19 cellular contexts compared by ENCODE assay signal in the genomic region with DNA sequence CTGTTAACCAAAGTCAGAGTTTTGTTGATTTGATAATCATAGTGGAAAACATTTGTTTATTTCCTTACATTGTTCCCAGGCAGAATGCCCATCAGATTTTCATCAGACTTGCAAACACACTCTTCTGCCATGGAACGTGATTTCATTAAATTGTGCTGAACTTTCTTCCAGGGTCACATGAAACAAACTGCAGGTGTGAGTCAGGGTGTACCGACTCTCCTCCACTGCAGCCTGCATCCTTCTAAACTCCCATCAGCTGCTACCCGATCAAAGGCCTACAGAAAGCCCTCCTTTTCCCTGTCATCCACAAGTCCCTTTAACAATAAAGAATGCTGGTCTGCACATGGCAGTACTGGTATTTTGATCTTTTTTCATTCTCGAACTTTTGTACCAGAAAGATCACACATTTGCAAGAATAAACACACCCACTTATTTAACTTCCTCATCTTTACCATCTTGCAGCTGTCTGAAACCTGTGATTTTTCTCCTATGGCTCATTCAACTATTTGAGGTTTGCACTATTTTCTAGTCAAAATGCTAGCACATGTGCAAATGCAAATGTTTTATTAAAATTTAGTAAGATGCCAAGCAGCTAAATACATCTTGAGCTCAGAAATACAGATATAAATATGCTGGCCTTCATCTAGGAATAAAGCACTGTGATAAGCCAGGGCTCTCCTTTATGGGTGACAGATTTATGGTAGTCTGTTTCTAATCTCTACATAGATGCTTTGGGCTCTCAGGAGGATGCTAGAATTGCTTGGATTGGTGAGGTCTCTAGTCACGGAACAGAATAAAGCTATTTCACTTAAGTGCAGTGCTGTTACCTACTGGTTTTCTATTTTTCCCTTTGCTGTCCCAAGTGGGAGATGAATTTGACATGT. TPM values are rescaled to one million over a fixed set of nuclear protein-coding genes. Genes with fewer than 3 reads are reported as not detected.
DNase-seq lines count a peak whose midpoint lies in the region; ATAC-seq and TF ChIP-seq lines count a peak whose summit lies in the region.
"Had no signal": no experiment of that assay in that cellular context is flagged by ENCODE, and none has a peak within 500 bp of the region (broad histone marks: within the 10 kb centered on the region; RNA-seq: fewer than 3 reads in every experiment).

No MANE protein-coding gene starts in this region.

- H3K4me1 ChIP-seq in OCI-LY3 (ENCODE audit: low read length) = peaks cover 69% of the 10 kb centered on the region
- H3K4me1 ChIP-seq: adrenal gland had no signal

- H4K20me1 ChIP-seq in OCI-LY3 (ENCODE audit: insufficient read depth, low read length) = no peaks in the 10 kb centered on the region

- DNase-seq in NCI-H82 (lab: John Stamatoyannopoulos, UW) (peak; percentile 1), NCI-H82 treated with DMSO at 0.1 percent for 48 hours (lab: John Stamatoyannopoulos, UW; ENCODE audit: unreplicated experiment) (no peak), superior temporal gyrus (ENCODE audit: extremely low spot score) (peak; percentile 40), A172 (ENCODE audit: low spot score) (no peak), NCI-H1694 (lab: John Stamatoyannopoulos, UW) (no peak)
- no peak for DNase-seq in activated CD4-positive, alpha-beta T cell treated with anti-CD3 and anti-CD28 coated beads for 36 hours
- DNase-seq: activated CD4-positive, alpha-beta T cell treated with anti-CD3 and anti-CD28 coated beads for 48 hours; activated T-cell treated with anti-CD3 and anti-CD28 coated beads, Interleukin-2, amount 50 U/mL, for 48 hours; adrenal gland; CD4-positive, alpha-beta memory T cell; heart right ventricle; kidney glomerular epithelial cell; NCI-H510A; substantia nigra had no signal

- no peaks in the 10 kb centered on the region for H3K27me3 ChIP-seq in OCI-LY3 (ENCODE audit: low read depth, low read length)
- H3K27me3 ChIP-seq: adrenal gland, heart right ventricle had no signal

- peak overlapping the region; percentile 68 for H3K4me3 ChIP-seq in OCI-LY3 (ENCODE audit: low read length)
- H3K4me3 ChIP-seq: adrenal gland, heart right ventricle had no signal

- H3K9ac ChIP-seq in OCI-LY3 (ENCODE audit: low read length) = peak overlapping the region; percentile 57

- H3K36me3 Mint-ChIP-seq in activated CD4-positive, alpha-beta T cell treated with anti-CD3 and anti-CD28 coated beads for 36 hours (ENCODE audit: low read depth) = no peaks in the 10 kb centered on the region
- H3K36me3 Mint-ChIP-seq: CD4-positive, alpha-beta memory T cell had no signal

- POLR2A ChIA-PET in activated CD4-positive, alpha-beta T cell treated with anti-CD3 and anti-CD28 coated beads for 36 hours (lab: Charles Lee) = no interaction called here

- peak overlapping the region; percentile 79 for H3K4me2 ChIP-seq in OCI-LY3 (ENCODE audit: low read length)

- no peaks in the 10 kb centered on the region for H3K36me3 ChIP-seq in OCI-LY3 (replicated peaks; ENCODE audit: low read depth, low read length)
- H3K36me3 ChIP-seq: adrenal gland, heart right ventricle had no signal

- no peaks in the 10 kb centered on the region for H3K79me2 ChIP-seq in OCI-LY3 (ENCODE audit: low read length)

- ATAC-seq in HG02852 (IDR thresholded peaks at IDR 0.05; ENCODE audit: unreplicated experiment) = peak; percentile 68
- no peak for ATAC-seq in activated CD4-positive, alpha-beta T cell treated with anti-CD3 and anti-CD28 coated beads for 36 hours
- ATAC-seq: heart right ventricle had no signal

- H3K27me3 Mint-ChIP-seq in activated CD4-positive, alpha-beta T cell treated with anti-CD3 and anti-CD28 coated beads for 36 hours = no peaks in the 10 kb centered on the region
- H3K27me3 Mint-ChIP-seq: CD4-positive, alpha-beta memory T cell had no signal

- no peaks in the 10 kb centered on the region for H3K9me3 ChIP-seq in OCI-LY3 (ENCODE audit: insufficient read depth, low read length)
- H3K9me3 ChIP-seq: adrenal gland, heart right ventricle had no signal

- no peaks in the 10 kb centered on the region for H3K4me1 Mint-ChIP-seq in activated CD4-positive, alpha-beta T cell treated with anti-CD3 and anti-CD28 coated beads for 36 hours
- H3K4me1 Mint-ChIP-seq: CD4-positive, alpha-beta memory T cell had no signal

- TF ChIP-seq CTCF in OCI-LY3 (IDR thresholded peaks at IDR 0.05; ENCODE audit: low read depth, low read length) = no peak

- H3K27ac Mint-ChIP-seq in activated CD4-positive, alpha-beta T cell treated with anti-CD3 and anti-CD28 coated beads for 36 hours = no peak overlapping the region
- H3K27ac Mint-ChIP-seq: CD4-positive, alpha-beta memory T cell had no signal

- H3K9me3 Mint-ChIP-seq in activated CD4-positive, alpha-beta T cell treated with anti-CD3 and anti-CD28 coated beads for 36 hours (ENCODE audit: low read depth) = no peaks in the 10 kb centered on the region

- H3K27ac ChIP-seq in OCI-LY3 (ENCODE audit: low read length) = peak overlapping the region; percentile 88
- H3K27ac ChIP-seq: 22Rv1, adrenal gland, epithelial cell of prostate, heart right ventricle had no signal

- CTCF ChIA-PET in activated CD4-positive, alpha-beta T cell treated with anti-CD3 and anti-CD28 coated beads for 36 hours (lab: Charles Lee) = no interaction called here

- H2AFZ ChIP-seq in OCI-LY3 (ENCODE audit: low read depth, low read length) = peak overlapping the region; percentile 30; the same call in 1 of the 2 replicates

- H3K4me3 Mint-ChIP-seq in activated CD4-positive, alpha-beta T cell treated with anti-CD3 and anti-CD28 coated beads for 36 hours = no peak overlapping the region
- H3K4me3 Mint-ChIP-seq: CD4-positive, alpha-beta memory T cell had no signal

- intact Hi-C loops in activated CD4-positive, alpha-beta T cell treated with anti-CD3 and anti-CD28 coated beads for 36 hours (cut with DNase I, micrococcal nuclease) = no loop called here

RNA-seq across cellular contexts. Expression of gene ARHGAP24, which starts 25.8 kb away (rescaled TPM):
- 1.3 and 2.6 TPM in 2 replicates for total RNA-seq in A172 (2014; rRNA removed; shearing (Covaris generic))
- not detected for total RNA-seq in activated CD4-positive, alpha-beta T cell treated with anti-CD3 and anti-CD28 coated beads for 36 hours
- total RNA-seq: CD4-positive, alpha-beta memory T cell; T-helper 2 cell treated with Interferon-gamma antibody and Interleukin-4, amounts not matched to agents 100 ng/mL and 5 ng/mL, for 36 hours had no signal

Comparison
In these comparisons a context has a peak if more than half of its experiments do, and no peak if none do; other contexts are left out.
1. DNase-seq: peak in NCI-H82 (single experiment) and superior temporal gyrus (single experiment); none in NCI-H82 treated with DMSO at 0.1 percent for 48 hours (single experiment), A172 (single experiment), NCI-H1694 (single experiment) and activated CD4-positive, alpha-beta T cell treated with anti-CD3 and anti-CD28 coated beads for 36 hours (single experiment).